23 cellular contexts compared by ENCODE assay signal in genomic region chr5:95018946-95019345, GRCh38.
DNase-seq lines count a peak whose midpoint lies in the region; ATAC-seq, FAIRE-seq and TF ChIP-seq lines count a peak whose summit lies in the region.
"Had no signal": no experiment of that assay in that cellular context is flagged by ENCODE, and none has a peak within 500 bp of the region (broad histone marks: within the 10 kb centered on the region; RNA-seq: fewer than 3 reads in every experiment).

No MANE protein-coding gene starts in this region.

- H3K4me1 Mint-ChIP-seq in HFFc6 (ENCODE audit: low read depth), result peaks cover 31% of the 10 kb centered on the region
- H3K4me1 Mint-ChIP-seq: CD4-positive, alpha-beta memory T cell had no signal

- H3K36me3 ChIP-seq in K562 (ENCODE audit: control insufficient read depth, insufficient read depth, low read length) (no peaks in the 10 kb centered on the region), neural cell (ENCODE audit: insufficient read depth, low read length) (no peaks in the 10 kb centered on the region), mesendoderm (ENCODE audit: control insufficient read depth, insufficient read depth, low read length) (no peaks in the 10 kb centered on the region)
- H3K36me3 ChIP-seq: BE2C, HAP-1 had no signal

- H2AK5ac ChIP-seq in mesendoderm (ENCODE audit: low read length), result no peak overlapping the region

- TF ChIP-seq EP300 in K562 (IDR thresholded peaks at IDR 0.05; ENCODE audit: low read length), result no peak
- no peak for TF ChIP-seq EP300 in neural cell (conservative IDR thresholded peaks at IDR 0.05; ENCODE audit: poor library complexity, severe bottlenecking)

- H3K23ac ChIP-seq in mesendoderm (ENCODE audit: low read length), result no peak overlapping the region

- POLR2A ChIA-PET in K562 (lab: Yijun Ruan, JAX), result no interaction called here

- H3K9me2 ChIP-seq in neural cell (ENCODE audit: insufficient read depth, low read length), result no peaks in the 10 kb centered on the region

- no peak overlapping the region for H3K4ac ChIP-seq in mesendoderm (ENCODE audit: low read depth, low read length)

- H3K4me3 Mint-ChIP-seq in HFFc6, result peak overlapping the region; percentile 51; the same call in 1 of the 2 replicates
- H3K4me3 Mint-ChIP-seq: CD4-positive, alpha-beta memory T cell had no signal

- H3K9ac ChIP-seq in K562 (ENCODE audit: insufficient read depth in 1 of 2, low read depth in 2 of 2, low read length in 2 of 2) (no peak overlapping the region), neural cell (ENCODE audit: low read length) (no peak overlapping the region), mesendoderm (ENCODE audit: low read length) (no peak overlapping the region)
- H3K9ac ChIP-seq: BLaER1 treated with 17β-estradiol and CSF1 and Interleukin-3, amounts not matched to agents 10 nM and 100 nM had no signal

- intact Hi-C loops in K562 (cut with micrococcal nuclease), result no loop called here
- intact Hi-C loops in dorsolateral prefrontal cortex (cut with DNase I), result no loop called here

- no peak overlapping the region for H4K5ac ChIP-seq in mesendoderm (ENCODE audit: low read length)

- no peaks in the 10 kb centered on the region for H3K79me2 ChIP-seq in K562 (ENCODE audit: control insufficient read depth, insufficient read depth, low read length)
- H3K79me2 ChIP-seq in neural cell (replicated peaks; ENCODE audit: insufficient read depth, low read length), result no peaks in the 10 kb centered on the region
- no peaks in the 10 kb centered on the region for H3K79me2 ChIP-seq in mesendoderm (ENCODE audit: control insufficient read depth, insufficient read depth, low read length)

- H3K9me3 Mint-ChIP-seq in HFFc6, result no peaks in the 10 kb centered on the region

- BruUV-seq in K562 (replicated peaks; lab: Mats Ljungman, UMichigan), result no TSS peak

- no peak overlapping the region for H2BK5ac ChIP-seq in mesendoderm (ENCODE audit: low read length)

- H3K27ac Mint-ChIP-seq in HFFc6, result no peak overlapping the region
- H3K27ac Mint-ChIP-seq: CD4-positive, alpha-beta memory T cell had no signal

- no peaks in the 10 kb centered on the region for H3K9me3 ChIP-seq in K562 (replicated peaks; ENCODE audit: control insufficient read depth, insufficient read depth, low read depth, low read length)
- H3K9me3 ChIP-seq in neural cell (ENCODE audit: low read length), result no peaks in the 10 kb centered on the region
- H3K9me3 ChIP-seq: A549, BE2C, HAP-1 had no signal

- H3K27me3 ChIP-seq in K562 (ENCODE audit: control insufficient read depth in 2 of 2, insufficient read depth in 2 of 2, low read length in 2 of 2), result no peaks in the 10 kb centered on the region
- no peaks in the 10 kb centered on the region for H3K27me3 ChIP-seq in neural cell (ENCODE audit: insufficient read depth, low read depth, low read length)
- H3K27me3 ChIP-seq in dorsolateral prefrontal cortex, result no peaks in the 10 kb centered on the region
- H3K27me3 ChIP-seq in mesendoderm (ENCODE audit: insufficient read depth, low read length, poor library complexity), result no peaks in the 10 kb centered on the region
- H3K27me3 ChIP-seq: BLaER1 treated with 17β-estradiol and CSF1 and Interleukin-3, amounts not matched to agents 10 nM and 100 nM had no signal

- no peak for TF ChIP-seq POLR2A in GM12892 (IDR thresholded peaks at IDR 0.05; ENCODE audit: low read depth, low read length)
- TF ChIP-seq POLR2A in K562 (conservative IDR thresholded peaks at IDR 0.05), result no peak

- H3K18ac ChIP-seq in mesendoderm (ENCODE audit: low read length), result no peak overlapping the region

- no peaks in the 10 kb centered on the region for H3K79me1 ChIP-seq in mesendoderm (ENCODE audit: low read length)

- DNase-seq in GM12892 (ENCODE audit: insufficient read length), result no peak
- DNase-seq in HFFc6, result no peak
- no peak for DNase-seq in K562 (ENCODE audit: extremely low read depth in 1 of 4, low spot score in 3 of 4)
- no peak for DNase-seq in HCEC 1CT
- DNase-seq in dorsolateral prefrontal cortex, result no peak
- no peak for DNase-seq in mesendoderm
- DNase-seq: 8988T; ACHN; AML-193; BE2C; Calu3; CD4-positive, alpha-beta memory T cell; COR-L47; DMS53; DMS79 treated with DMSO at 0.1 percent for 48 hours; GF-D8; GOT3 had no signal

- no peak overlapping the region for H2BK120ac ChIP-seq in mesendoderm (ENCODE audit: low read depth, low read length)

- H2BK15ac ChIP-seq in mesendoderm (replicated peaks; ENCODE audit: low read depth), result no peak overlapping the region

- CTCF ChIA-PET in K562 (lab: Yijun Ruan, JAX; ENCODE audit: low intra/inter-chr PET ratio), result no interaction called here

- H3K4me1 ChIP-seq in K562 (replicated peaks in 1 of 2; ENCODE audit: control insufficient read depth in 2 of 2, insufficient read depth in 2 of 2, low read length in 2 of 2) (no peaks in the 10 kb centered on the region), mesendoderm (ENCODE audit: control insufficient read depth, low read depth, low read length) (no peaks in the 10 kb centered on the region)
- H3K4me1 ChIP-seq: A549, BE2C had no signal

- no peak overlapping the region for H3K27ac ChIP-seq in K562 (ENCODE audit: extremely low read depth, low read depth, low read length)
- peak overlapping the region; percentile 13 for H3K27ac ChIP-seq in neural cell (ENCODE audit: low read length)
- H3K27ac ChIP-seq in dorsolateral prefrontal cortex, result no peak overlapping the region
- no peak overlapping the region for H3K27ac ChIP-seq in mesendoderm (ENCODE audit: low read depth, low read length)
- H3K27ac ChIP-seq: A549; BLaER1 treated with 17β-estradiol and CSF1 and Interleukin-3, amounts not matched to agents 10 nM and 100 nM had no signal

- in situ Hi-C loops in K562 (cut with MboI), result no loop called here

- WGBS in K562 (ENCODE audit: insufficient coverage, low coverage, missing lambda C conversion rate), result 3% methylated on average over 2 of the region's 2 CpGs
- no CpG with 5 or more reads among the region's 2 CpGs for WGBS in mesendoderm (ENCODE audit: extremely low coverage, insufficient coverage, low lambda C conversion rate)

- no peaks in the 10 kb centered on the region for H3K9me1 ChIP-seq in K562 (ENCODE audit: control insufficient read depth, insufficient read depth, low read length)

- H3K4me2 ChIP-seq in K562 (ENCODE audit: insufficient read depth, low read length) (no peak overlapping the region), neural cell (ENCODE audit: low read length) (no peak overlapping the region), mesendoderm (ENCODE audit: low read length) (no peak overlapping the region)
- H3K4me2 ChIP-seq: A549 had no signal

- H4K20me1 ChIP-seq in K562 (replicated peaks; ENCODE audit: control insufficient read depth, insufficient read depth, low read length), result no peaks in the 10 kb centered on the region
- no peaks in the 10 kb centered on the region for H4K20me1 ChIP-seq in neural cell (ENCODE audit: insufficient read depth)

- peak; percentile 79 for FAIRE-seq in GM12892 (lab: Jason Lieb, UNC)
- FAIRE-seq in K562 (lab: Jason Lieb, UNC), result no peak
- FAIRE-seq: A549, H54 had no signal

- no peak overlapping the region for H3K56ac ChIP-seq in mesendoderm (ENCODE audit: low read length)

- H4K8ac ChIP-seq in mesendoderm (ENCODE audit: low read depth, low read length), result no peak overlapping the region

- H3K27me3 Mint-ChIP-seq in HFFc6 (ENCODE audit: insufficient read depth), result no peaks in the 10 kb centered on the region; the same call in 1 of the 2 replicates

- ATAC-seq in K562 (no peak), GM18867 (IDR thresholded peaks at IDR 0.05; ENCODE audit: unreplicated experiment) (no peak)
- ATAC-seq: A549 had no signal

- no peaks in the 10 kb centered on the region for H3K36me3 Mint-ChIP-seq in HFFc6 (ENCODE audit: low read depth)
- H3K36me3 Mint-ChIP-seq: CD4-positive, alpha-beta memory T cell had no signal

- H2AFZ ChIP-seq in K562 (ENCODE audit: low read depth, low read length) (no peak overlapping the region), neural cell (ENCODE audit: low read depth, low read length) (no peak overlapping the region)

- TF ChIP-seq RAD21 in K562 (CRISPR knock-in tag; conservative IDR thresholded peaks at IDR 0.05 in 1 of 2, IDR thresholded peaks at IDR 0.05 in 1 of 2) (no peak), neural cell (conservative IDR thresholded peaks at IDR 0.05) (no peak)

- no peaks in the 10 kb centered on the region for H3F3A ChIP-seq in neural cell (ENCODE audit: insufficient read depth, low read length, poor library complexity, severe bottlenecking)

- TF ChIP-seq CTCF in HFFc6 (IDR thresholded peaks at IDR 0.05), result no peak
- no peak for TF ChIP-seq CTCF in K562 (IDR thresholded peaks at IDR 0.05 in 2 of 3, conservative IDR thresholded peaks at IDR 0.05 in 1 of 3; ENCODE audit: insufficient read depth in 2 of 3, low read depth in 1 of 3, low read length in 3 of 3)
- no peak for TF ChIP-seq CTCF in neural cell (IDR thresholded peaks at IDR 0.05; ENCODE audit: poor library complexity, severe bottlenecking)
- TF ChIP-seq CTCF in dorsolateral prefrontal cortex (IDR thresholded peaks at IDR 0.05 in 54 of 56, conservative IDR thresholded peaks at IDR 0.05 in 2 of 56; ENCODE audit: low read depth in 1 of 56, partially characterized antibody in 56 of 56), result no peak

- H3K4me3 ChIP-seq in K562, result no peak overlapping the region
- H3K4me3 ChIP-seq in neural cell (ENCODE audit: low read length), result no peak overlapping the region
- H3K4me3 ChIP-seq in dorsolateral prefrontal cortex, result no peak overlapping the region
- H3K4me3 ChIP-seq in mesendoderm (ENCODE audit: low read length), result no peak overlapping the region
- H3K4me3 ChIP-seq: A549; BLaER1 treated with 17β-estradiol and CSF1 and Interleukin-3, amounts not matched to agents 10 nM and 100 nM; HAP-1 had no signal

TF ChIP-seq in K562, 482 proteins besides CTCF, POLR2A, EP300 and RAD21 (continues in another document):
- TF ChIP-seq, protein P1, sequence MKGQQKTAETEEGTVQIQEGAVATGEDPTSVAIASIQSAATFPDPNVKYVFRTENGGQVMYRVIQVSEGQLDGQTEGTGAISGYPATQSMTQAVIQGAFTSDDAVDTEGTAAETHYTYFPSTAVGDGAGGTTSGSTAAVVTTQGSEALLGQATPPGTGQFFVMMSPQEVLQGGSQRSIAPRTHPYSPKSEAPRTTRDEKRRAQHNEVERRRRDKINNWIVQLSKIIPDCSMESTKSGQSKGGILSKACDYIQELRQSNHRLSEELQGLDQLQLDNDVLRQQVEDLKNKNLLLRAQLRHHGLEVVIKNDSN (CRISPR knock-in tag; IDR thresholded peaks at IDR 0.05), result no peak

TF ChIP-seq in neural cell, 6 proteins besides CTCF, POLR2A, EP300 and RAD21 (continues in another document):
- TF ChIP-seq EZH2 (IDR thresholded peaks at IDR 0.05; ENCODE audit: borderline replicate concordance, insufficient read depth, low read length, poor library complexity, severe bottlenecking), result no peak
